1 cellular context compared by ENCODE assay signal in the genomic region with DNA sequence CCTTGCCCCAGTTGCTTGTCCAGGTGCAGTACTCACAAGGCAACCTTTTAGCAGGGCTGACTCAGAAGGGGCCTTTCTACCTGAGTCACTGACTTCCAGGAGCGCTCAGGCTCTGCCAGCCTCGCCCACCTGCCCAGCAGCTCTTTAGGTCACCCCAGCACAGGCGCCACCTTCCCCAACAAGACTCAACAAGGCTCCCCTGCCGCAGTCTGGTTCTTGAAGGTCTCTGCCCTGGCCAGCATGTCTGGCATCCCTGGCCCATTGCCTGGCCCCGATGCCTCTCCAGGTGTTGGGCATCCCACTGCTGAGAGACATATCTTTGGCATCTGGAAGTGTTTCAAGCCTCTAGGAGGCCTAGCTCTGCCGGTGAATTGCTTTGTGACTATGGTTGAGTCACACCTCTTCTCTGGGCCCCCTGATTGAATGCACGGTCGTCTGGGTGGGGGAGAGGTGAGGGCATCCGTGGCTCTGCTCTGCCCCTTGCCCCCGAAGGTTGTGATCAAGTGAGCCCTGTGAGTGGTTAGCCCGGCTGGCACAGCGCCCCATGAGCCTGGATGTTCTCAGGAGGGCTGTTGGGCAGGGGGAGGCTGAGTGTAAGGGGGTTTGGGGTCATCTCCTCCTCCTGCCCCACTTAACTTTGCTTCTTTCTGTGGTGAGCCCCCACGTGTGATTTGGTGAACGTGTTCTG.
TF ChIP-seq lines count a peak whose summit lies in the region.

No MANE protein-coding gene starts in this region.

TF ChIP-seq in IMR-90, 13 proteins besides CTCF, POLR2A, EP300 and RAD21:
- TF ChIP-seq RFX5 (IDR thresholded peaks at IDR 0.05; ENCODE audit: low read depth, low read length) (no peak), FOS (IDR thresholded peaks at IDR 0.05; ENCODE audit: low read depth, low read length) (peak; percentile 45; the same call in 1 of the 2 replicates)
TF ChIP-seq in IMR-90: peak in this region for 1.
